ENCODE assay signal across 8 cellular contexts in genomic region chr1:152189657-152190442, GRCh38. TPM values are rescaled to one million over a fixed set of nuclear protein-coding genes. Genes with fewer than 3 reads are reported as not detected.
A peak's percentile ranks its signal among the peaks of the same experiment; 100 is the strongest.
DNase-seq lines count a peak whose midpoint lies in the region; ATAC-seq lines count a peak whose summit lies in the region.

No MANE protein-coding gene starts in this region.

- no peak overlapping the region for H2AFZ ChIP-seq in mesenchymal stem cell (ENCODE audit: low read depth, low read length)

- H3K4me2 ChIP-seq in mesenchymal stem cell (ENCODE audit: low read length, poor library complexity, severe bottlenecking): no peak overlapping the region

- H3K23ac ChIP-seq in mesenchymal stem cell (ENCODE audit: low read length in 2 of 2): no peak overlapping the region

- H2BK12ac ChIP-seq in mesenchymal stem cell (ENCODE audit: low read length in 2 of 2): no peak overlapping the region

- H4K8ac ChIP-seq in mesenchymal stem cell (ENCODE audit: low read length): no peak overlapping the region

- no peak for ATAC-seq in GM21619 (IDR thresholded peaks at IDR 0.05; ENCODE audit: unreplicated experiment)

- H2BK15ac ChIP-seq in mesenchymal stem cell (ENCODE audit: low read depth, poor library complexity, severe bottlenecking): no peak overlapping the region

- no peak overlapping the region for H2AK5ac ChIP-seq in mesenchymal stem cell (ENCODE audit: low read length, severe bottlenecking)

- H2BK120ac ChIP-seq in mesenchymal stem cell (ENCODE audit: low read depth, low read length): no peak overlapping the region

- no peak overlapping the region for H3K18ac ChIP-seq in mesenchymal stem cell (ENCODE audit: low read depth in 1 of 2, low read length in 2 of 2)

- no peak overlapping the region for H3K27ac ChIP-seq in mesenchymal stem cell (ENCODE audit: low read length, poor library complexity, severe bottlenecking)

- 46% methylated on average over 7 of the region's 9 CpGs for WGBS in mesenchymal stem cell

- peak overlapping the region; percentile 90 for H3K9ac ChIP-seq in mesenchymal stem cell (ENCODE audit: low read length)

- peak; percentile 71 for DNase-seq in AG08396 (ENCODE audit: low spot score)
- peak; percentile 33 for DNase-seq in GM19240 (ENCODE audit: insufficient read length, low spot score)
- DNase-seq in NCI-H526 (lab: John Stamatoyannopoulos, UW): peak; percentile 42 to 84
- peak; percentile 70 for DNase-seq in activated CD4-positive, alpha-beta T cell treated with anti-CD3 and anti-CD28 coated beads, Interleukin-2, amount 50 U/mL, for 1 hour
- peak; percentile 47 for DNase-seq in effector CD4-positive, alpha-beta T cell
- peak; percentile 10 for DNase-seq in mesenchymal stem cell
- peak; percentile 36 for DNase-seq in stimulated activated CD8-positive, alpha-beta memory T cell treated with anti-CD3 and anti-CD28 coated beads, Interleukin-15, amount 100 ng/mL, for 1 hour (ENCODE audit: low read depth)

- H3K36me3 ChIP-seq in mesenchymal stem cell (ENCODE audit: control insufficient read depth in 1 of 2, insufficient read depth in 2 of 2, low read depth in 1 of 2, low read length in 2 of 2): no peaks in the 10 kb centered on the region

- peaks cover 0 to 18% of the 10 kb centered on the region in 2 experiments for H3K27me3 ChIP-seq in mesenchymal stem cell (ENCODE audit: control insufficient read depth in 1 of 2, insufficient read depth in 1 of 2, low read length in 2 of 2)

- H4K91ac ChIP-seq in mesenchymal stem cell (ENCODE audit: low read length): no peak overlapping the region

- no peaks in the 10 kb centered on the region for H3K79me1 ChIP-seq in mesenchymal stem cell (replicated peaks; ENCODE audit: low read length, poor library complexity, severe bottlenecking)

- no peak overlapping the region for H2BK5ac ChIP-seq in mesenchymal stem cell (ENCODE audit: low read depth, low read length, poor library complexity, severe bottlenecking)

- no peaks in the 10 kb centered on the region for H3K4me1 ChIP-seq in mesenchymal stem cell (ENCODE audit: control insufficient read depth, insufficient read depth, low read depth, low read length)

- H3K4me3 ChIP-seq in mesenchymal stem cell (ENCODE audit: insufficient read depth in 1 of 2, low read depth in 1 of 2, low read length in 2 of 2): peak overlapping the region in 1 of 2 experiments; percentile 83

- H3K9me3 ChIP-seq in mesenchymal stem cell (ENCODE audit: control insufficient read depth, low read length): no peaks in the 10 kb centered on the region

- H3K4ac ChIP-seq in mesenchymal stem cell (ENCODE audit: low read depth in 1 of 2, low read length in 2 of 2): no peak overlapping the region

- no peak overlapping the region for H3K14ac ChIP-seq in mesenchymal stem cell (ENCODE audit: low read length in 2 of 2)

RNA-seq across cellular contexts. Expression of gene RPTN, which starts 30.8 kb away (rescaled TPM):
- not detected for polyA plus RNA-seq in mesenchymal stem cell (2013, experiment 1 of 2)
- polyA plus RNA-seq in mesenchymal stem cell (2013, experiment 2 of 2): not detected

RNA-seq across cellular contexts. Expression of gene HRNR, which starts 34.1 kb away (rescaled TPM):
- polyA plus RNA-seq in mesenchymal stem cell (2013, experiment 1 of 2): not detected
- not detected for polyA plus RNA-seq in mesenchymal stem cell (2013, experiment 2 of 2)

Comparison
In these comparisons a context has a peak if more than half of its experiments do, and no peak if none do; other contexts are left out.
1. DNase-seq: peak in every context shown above with its lines; median percentile 71 in AG08396; 70 in activated CD4-positive, alpha-beta T cell treated with anti-CD3 and anti-CD28 coated beads, Interleukin-2, amount 50 U/mL, for 1 hour; 63 in NCI-H526; 47 in effector CD4-positive, alpha-beta T cell; 36 in stimulated activated CD8-positive, alpha-beta memory T cell treated with anti-CD3 and anti-CD28 coated beads, Interleukin-15, amount 100 ng/mL, for 1 hour; 33 in GM19240; 10 in mesenchymal stem cell.